Comparison of ENCODE assay signal across 8 cellular contexts in the genomic region with DNA sequence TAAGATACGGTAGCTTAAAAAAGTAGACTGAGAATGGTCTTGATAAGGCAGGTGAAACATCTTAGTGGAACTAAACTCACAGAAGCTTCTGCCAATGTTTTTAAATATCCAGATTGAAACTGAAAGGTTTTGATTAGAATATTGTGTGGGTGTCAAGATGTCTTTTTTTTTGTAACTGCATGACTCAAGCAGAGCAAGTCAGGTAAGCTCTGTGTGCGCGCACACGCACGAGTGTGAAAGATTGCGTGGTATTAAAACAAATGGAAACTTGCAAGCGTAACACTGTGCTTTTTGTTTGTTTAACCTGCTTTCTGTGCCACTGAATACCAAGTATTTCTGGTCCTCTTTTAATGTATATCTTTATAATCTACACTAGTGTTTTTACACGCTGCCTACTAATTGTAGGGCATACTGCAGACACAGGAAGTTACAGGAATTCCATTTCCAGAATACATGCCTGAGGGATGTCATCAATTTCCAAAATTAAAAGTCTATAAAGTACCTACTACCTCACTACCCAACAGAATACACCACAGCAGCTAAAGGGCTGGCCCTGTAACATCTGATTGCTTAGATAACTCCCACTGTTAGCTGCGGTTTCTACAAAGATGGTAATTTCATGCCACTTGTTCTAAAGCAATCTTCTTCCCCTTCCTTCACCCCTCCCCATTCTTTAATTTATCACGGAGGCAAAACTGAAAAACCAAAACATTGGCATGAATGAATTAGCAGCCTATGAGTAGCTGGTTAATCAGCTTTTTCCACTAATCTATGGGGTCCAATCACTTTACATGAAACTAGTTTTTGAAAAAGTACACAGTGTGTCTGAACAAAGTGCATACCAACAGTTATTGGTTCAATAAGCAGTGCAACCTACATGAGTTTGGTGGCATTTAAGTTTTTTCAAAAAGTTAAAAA.
DNase-seq lines count a peak whose midpoint lies in the region; ATAC-seq and TF ChIP-seq lines count a peak whose summit lies in the region.

No MANE protein-coding gene starts in this region.

- H3K36me3 Mint-ChIP-seq in activated naive CD4-positive, alpha-beta T cell treated with anti-CD3 and anti-CD28 coated beads, Interleukin-2, amount 10 ng/mL, durations not matched to agents 7 days and 5 days: peaks cover 28% of the 10 kb centered on the region
- H3K36me3 Mint-ChIP-seq in Caco-2 (ENCODE audit: insufficient read depth, unreplicated experiment): peaks cover 21% of the 10 kb centered on the region
- H3K36me3 Mint-ChIP-seq in progenitor cell of endocrine pancreas (ENCODE audit: insufficient read depth): peaks cover 11% of the 10 kb centered on the region

- no peaks in the 10 kb centered on the region for H3K9me3 ChIP-seq in HUES48 (ENCODE audit: control insufficient read depth, insufficient read depth, low read length)
- no peaks in the 10 kb centered on the region for H3K9me3 ChIP-seq in Caco-2
- no peaks in the 10 kb centered on the region for H3K9me3 ChIP-seq in upper lobe of right lung

- H3K4me3 ChIP-seq in HUES48 (ENCODE audit: low read depth, low read length): peak overlapping the region; percentile 1; the same call in 1 of the 2 replicates
- no peak overlapping the region for H3K4me3 ChIP-seq in Caco-2 (ENCODE audit: low read depth, low read length)
- H3K4me3 ChIP-seq in upper lobe of right lung: no peak overlapping the region

- H3K27me3 ChIP-seq in HUES48 (ENCODE audit: control insufficient read depth, insufficient read depth, low read length) (no peaks in the 10 kb centered on the region), Caco-2 (replicated peaks; ENCODE audit: control insufficient read depth, insufficient read depth, low read length) (no peaks in the 10 kb centered on the region), upper lobe of right lung (no peaks in the 10 kb centered on the region)

- CTCF ChIA-PET in activated naive CD4-positive, alpha-beta T cell treated with anti-CD3 and anti-CD28 coated beads, Interleukin-2, amount 10 ng/mL, durations not matched to agents 7 days and 5 days (lab: Charles Lee): interaction anchor here (0.7 to 1.1 kb wide), 3 partner anchors 14 to 116 kb away, joined by 3 read pairs; no protein-coding TSS in a partner anchor
- CTCF ChIA-PET in Caco-2 (lab: Charles Lee): no interaction called here

- DNase-seq in activated naive CD4-positive, alpha-beta T cell treated with anti-CD3 and anti-CD28 coated beads, Interleukin-2, amount 10 ng/mL, durations not matched to agents 7 days and 5 days: no peak
- peak; percentile 7 to 30 for DNase-seq in stimulated activated CD4-positive, alpha-beta T cell treated with anti-CD3 and anti-CD28 coated beads, Interleukin-4, amount 100 ng/mL, for 48 hours (ENCODE audit: low read depth in 2 of 2)
- DNase-seq in Caco-2 (no peak), progenitor cell of endocrine pancreas (ENCODE audit: low spot score, unreplicated experiment) (no peak), upper lobe of right lung (no peak), NCI-H2227 treated with DMSO at 0.1 percent for 48 hours (lab: John Stamatoyannopoulos, UW) (no peak)

- H3K27ac Mint-ChIP-seq in activated naive CD4-positive, alpha-beta T cell treated with anti-CD3 and anti-CD28 coated beads, Interleukin-2, amount 10 ng/mL, durations not matched to agents 7 days and 5 days: peak overlapping the region; percentile 73
- H3K27ac Mint-ChIP-seq in Caco-2 (ENCODE audit: unreplicated experiment) (no peak overlapping the region), progenitor cell of endocrine pancreas (no peak overlapping the region)

- BruUV-seq in Caco-2 (replicated peaks; lab: Mats Ljungman, UMichigan): no TSS peak

- peak; percentile 74 for ATAC-seq in GM19395 (IDR thresholded peaks at IDR 0.05; ENCODE audit: unreplicated experiment)
- no peak for ATAC-seq in upper lobe of right lung

- TF ChIP-seq CTCF in Caco-2 (IDR thresholded peaks at IDR 0.05; ENCODE audit: insufficient read depth in 1 of 2, low read depth in 1 of 2, low read length in 1 of 2, severe bottlenecking in 1 of 2, unreplicated experiment in 1 of 2) (no peak), progenitor cell of endocrine pancreas (IDR thresholded peaks at IDR 0.05; ENCODE audit: unreplicated experiment) (no peak), upper lobe of right lung (IDR thresholded peaks at IDR 0.05) (no peak)

- no peaks in the 10 kb centered on the region for H3K27me3 Mint-ChIP-seq in activated naive CD4-positive, alpha-beta T cell treated with anti-CD3 and anti-CD28 coated beads, Interleukin-2, amount 10 ng/mL, durations not matched to agents 7 days and 5 days
- no peaks in the 10 kb centered on the region for H3K27me3 Mint-ChIP-seq in Caco-2 (ENCODE audit: insufficient read depth, unreplicated experiment)
- no peaks in the 10 kb centered on the region for H3K27me3 Mint-ChIP-seq in progenitor cell of endocrine pancreas

- peaks cover 59% of the 10 kb centered on the region for H3K4me1 Mint-ChIP-seq in activated naive CD4-positive, alpha-beta T cell treated with anti-CD3 and anti-CD28 coated beads, Interleukin-2, amount 10 ng/mL, durations not matched to agents 7 days and 5 days
- no peaks in the 10 kb centered on the region for H3K4me1 Mint-ChIP-seq in Caco-2 (ENCODE audit: low read depth, unreplicated experiment)
- H3K4me1 Mint-ChIP-seq in progenitor cell of endocrine pancreas (ENCODE audit: low read depth): peaks cover 15% of the 10 kb centered on the region

- no peak overlapping the region for H3K4me3 Mint-ChIP-seq in activated naive CD4-positive, alpha-beta T cell treated with anti-CD3 and anti-CD28 coated beads, Interleukin-2, amount 10 ng/mL, durations not matched to agents 7 days and 5 days
- H3K4me3 Mint-ChIP-seq in Caco-2 (ENCODE audit: unreplicated experiment): no peak overlapping the region
- no peak overlapping the region for H3K4me3 Mint-ChIP-seq in progenitor cell of endocrine pancreas (ENCODE audit: low read depth)

- no peak overlapping the region for H3K27ac ChIP-seq in HUES48 (ENCODE audit: low read depth, low read length)
- no peak overlapping the region for H3K27ac ChIP-seq in upper lobe of right lung

- intact Hi-C loops in Caco-2 (cut with micrococcal nuclease; ENCODE audit: unreplicated experiment) (no loop called here), upper lobe of right lung (cut with DNase I) (no loop called here)

- H3K36me3 ChIP-seq in HUES48 (ENCODE audit: control insufficient read depth, insufficient read depth, low read length) (peaks cover 16% of the 10 kb centered on the region), Caco-2 (ENCODE audit: control insufficient read depth, insufficient read depth, low read length) (0 out of 2 replicates have a peak, but pooled peaks cover 2% of the 10 kb centered on the region), upper lobe of right lung (peaks cover 32% of the 10 kb centered on the region)

- H3K4me1 ChIP-seq in HUES48 (ENCODE audit: control insufficient read depth, insufficient read depth, low read length): peaks cover 69% of the 10 kb centered on the region
- peaks cover under 1% of the 10 kb centered on the region; the same call in 1 of the 2 replicates for H3K4me1 ChIP-seq in Caco-2
- H3K4me1 ChIP-seq in upper lobe of right lung: no peaks in the 10 kb centered on the region

- no peak overlapping the region for H3K9ac ChIP-seq in HUES48 (ENCODE audit: low read depth, low read length)

- H3K9me3 Mint-ChIP-seq in activated naive CD4-positive, alpha-beta T cell treated with anti-CD3 and anti-CD28 coated beads, Interleukin-2, amount 10 ng/mL, durations not matched to agents 7 days and 5 days: no peaks in the 10 kb centered on the region
- H3K9me3 Mint-ChIP-seq in Caco-2 (ENCODE audit: unreplicated experiment) (no peaks in the 10 kb centered on the region), progenitor cell of endocrine pancreas (ENCODE audit: low read depth) (no peaks in the 10 kb centered on the region)

- POLR2A ChIA-PET in Caco-2 (lab: Charles Lee): interaction anchor here (0.7 kb wide), 1 partner anchor 34 kb away, joined by 3 read pairs; no protein-coding TSS in a partner anchor

Comparison
In these comparisons a context has a peak if more than half of its experiments do, and no peak if none do; other contexts are left out.
1. DNase-seq: peak in stimulated activated CD4-positive, alpha-beta T cell treated with anti-CD3 and anti-CD28 coated beads, Interleukin-4, amount 100 ng/mL, for 48 hours (2 of 2); none in activated naive CD4-positive, alpha-beta T cell treated with anti-CD3 and anti-CD28 coated beads, Interleukin-2, amount 10 ng/mL, durations not matched to agents 7 days and 5 days (single experiment), Caco-2 (0 of 2), progenitor cell of endocrine pancreas (single experiment), upper lobe of right lung (single experiment) and NCI-H2227 treated with DMSO at 0.1 percent for 48 hours (single experiment).